ENCODE assay signal across 27 cellular contexts in the genomic region with DNA sequence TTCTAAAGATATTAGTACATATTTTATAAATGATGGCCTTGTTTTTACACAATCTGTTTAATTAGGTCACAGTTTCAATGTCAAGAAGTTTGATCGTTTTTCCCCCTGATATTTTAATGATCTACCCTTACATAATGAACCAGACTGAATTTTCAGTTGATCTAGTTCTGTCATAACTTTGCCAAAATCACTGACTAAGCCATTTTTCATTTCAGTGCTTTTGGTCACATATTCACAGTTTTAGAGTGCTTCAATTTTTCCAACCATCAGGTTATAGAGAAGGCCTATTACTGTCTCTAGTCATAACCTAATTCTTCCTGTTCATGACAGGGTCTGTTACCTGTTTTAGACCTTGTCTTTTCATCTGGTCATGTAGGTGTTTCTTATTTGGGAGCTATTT.
"Had no signal": no experiment of that assay in that cellular context is flagged by ENCODE, and none has a peak within 500 bp of the region (broad histone marks: within the 10 kb centered on the region; RNA-seq: fewer than 3 reads in every experiment).

No MANE protein-coding gene starts in this region.

- H3K79me2 ChIP-seq: hepatocyte had no signal

- H2AFZ ChIP-seq: hepatocyte had no signal

- H3K36me3 ChIP-seq: colonic mucosa, esophagus muscularis mucosa, esophagus squamous epithelium, gastrocnemius medialis, gastroesophageal sphincter, heart left ventricle, heart right ventricle had no signal

- DNase-seq: colonic mucosa; cortex of kidney; dermis blood vessel endothelial cell; dorsolateral prefrontal cortex; effector CD4-positive, alpha-beta T cell; effector CD8-positive, alpha-beta T cell; effector memory CD4-positive, alpha-beta T cell; effector memory CD8-positive, alpha-beta T cell; endodermal cell; erythroblast; esophagus squamous epithelium; foreskin fibroblast; foreskin keratinocyte; foreskin melanocyte; gastrocnemius medialis; glutamatergic neuron; head of caudate nucleus; heart left ventricle; heart right ventricle had no signal

- H3K4me3 ChIP-seq: colonic mucosa, coronary artery, dorsolateral prefrontal cortex, esophagus muscularis mucosa, esophagus squamous epithelium, gastrocnemius medialis, gastroesophageal sphincter, heart left ventricle, heart right ventricle, hepatocyte had no signal

- ATAC-seq: effector memory CD8-positive, alpha-beta T cell; esophagus mucosa; foreskin keratinocyte; gastrocnemius medialis; gastroesophageal sphincter; heart left ventricle; heart right ventricle had no signal

- H3K27ac ChIP-seq: colonic mucosa, coronary artery, dorsolateral prefrontal cortex, epithelial cell of prostate, esophagus muscularis mucosa, esophagus squamous epithelium, foreskin keratinocyte, gastrocnemius medialis, gastroesophageal sphincter, heart left ventricle, heart right ventricle, hepatocyte had no signal

- H3K27me3 ChIP-seq: colonic mucosa, dorsolateral prefrontal cortex, esophagus muscularis mucosa, esophagus squamous epithelium, foreskin keratinocyte, gastrocnemius medialis, gastroesophageal sphincter, heart left ventricle, heart right ventricle, hepatocyte had no signal

- H3K9me3 ChIP-seq: colonic mucosa, esophagus squamous epithelium, gastrocnemius medialis had no signal

- FAIRE-seq: endothelial cell of umbilical vein, frontal cortex had no signal

- H3K4me1 ChIP-seq: colonic mucosa, esophagus squamous epithelium, foreskin keratinocyte, gastrocnemius medialis, gastroesophageal sphincter, heart left ventricle, heart right ventricle had no signal

- H3K4me2 ChIP-seq: hepatocyte had no signal
